13 cellular contexts compared by ENCODE assay signal in genomic region chr18:69956037-69956436, GRCh38. TPM values are rescaled to one million over a fixed set of nuclear protein-coding genes. Genes with fewer than 3 reads are reported as not detected.
A peak's percentile ranks its signal among the peaks of the same experiment; 100 is the strongest.
DNase-seq lines count a peak whose midpoint lies in the region; ATAC-seq and TF ChIP-seq lines count a peak whose summit lies in the region.
"Had no signal": no experiment of that assay in that cellular context is flagged by ENCODE, and none has a peak within 500 bp of the region (broad histone marks: within the 10 kb centered on the region; RNA-seq: fewer than 3 reads in every experiment).

No MANE protein-coding gene starts in this region.

- H3K27me3 ChIP-seq in CD4-positive, alpha-beta memory T cell (ENCODE audit: insufficient read depth, low read length), result no peaks in the 10 kb centered on the region
- H3K27me3 ChIP-seq in esophagus muscularis mucosa (no peaks in the 10 kb centered on the region), mammary epithelial cell (ENCODE audit: insufficient read depth, low read length) (no peaks in the 10 kb centered on the region), neural progenitor cell (no peaks in the 10 kb centered on the region)
- H3K27me3 ChIP-seq: SJCRH30 had no signal

- peaks cover 6 to 8% of the 10 kb centered on the region in 2 donors for H3K36me3 Mint-ChIP-seq in CD4-positive, alpha-beta memory T cell
- H3K36me3 Mint-ChIP-seq in neural progenitor cell, result no peaks in the 10 kb centered on the region
- peaks cover 32% of the 10 kb centered on the region for H3K36me3 Mint-ChIP-seq in activated T-helper 2 cell treated with anti-CD3 and anti-CD28 coated beads, Interferon-gamma antibody, Interleukin-2, Interleukin-4, amounts not matched to agents 10 μg/mL and 5 μg/mL and 100 μg/mL, durations not matched to agents 14 hours and 24 hours and 36 hours (ENCODE audit: low read depth)

- H3K9ac ChIP-seq in mammary epithelial cell (ENCODE audit: insufficient read depth, low read length) (no peak overlapping the region), neural progenitor cell (no peak overlapping the region)

- WGBS in esophagus muscularis mucosa, result 74% methylated on average over 4 of the region's 4 CpGs
- WGBS in mammary epithelial cell (ENCODE audit: low coverage, missing lambda C conversion rate), result 100% methylated on average over 4 of the region's 4 CpGs

- H3K9me3 Mint-ChIP-seq in CD4-positive, alpha-beta memory T cell, result no peaks in the 10 kb centered on the region
- no peaks in the 10 kb centered on the region for H3K9me3 Mint-ChIP-seq in neural progenitor cell
- peaks cover 11% of the 10 kb centered on the region for H3K9me3 Mint-ChIP-seq in activated T-helper 2 cell treated with anti-CD3 and anti-CD28 coated beads, Interferon-gamma antibody, Interleukin-2, Interleukin-4, amounts not matched to agents 10 μg/mL and 5 μg/mL and 100 μg/mL, durations not matched to agents 14 hours and 24 hours and 36 hours
- H3K9me3 Mint-ChIP-seq: HFFc6 had no signal

- H3K27ac ChIP-seq in CD4-positive, alpha-beta memory T cell (ENCODE audit: low read depth, low read length), result peak overlapping the region; percentile 76
- no peak overlapping the region for H3K27ac ChIP-seq in esophagus muscularis mucosa (replicated peaks in 1 of 4)
- H3K27ac ChIP-seq in mammary epithelial cell (ENCODE audit: insufficient read depth, low read depth, low read length), result no peak overlapping the region
- no peak overlapping the region for H3K27ac ChIP-seq in neural progenitor cell
- H3K27ac ChIP-seq: SJCRH30 had no signal

- H3F3A ChIP-seq in neural progenitor cell (ENCODE audit: low read depth), result no peaks in the 10 kb centered on the region

- in situ Hi-C loops in mammary epithelial cell (cut with MboI; ENCODE audit: low sequenced_read_pairs in 2 of 2), result no loop called here

- H3K27me3 Mint-ChIP-seq in CD4-positive, alpha-beta memory T cell, result no peaks in the 10 kb centered on the region
- H3K27me3 Mint-ChIP-seq in neural progenitor cell (ENCODE audit: insufficient read depth, low read depth), result peaks cover 3% of the 10 kb centered on the region
- no peaks in the 10 kb centered on the region for H3K27me3 Mint-ChIP-seq in activated T-helper 2 cell treated with anti-CD3 and anti-CD28 coated beads, Interferon-gamma antibody, Interleukin-2, Interleukin-4, amounts not matched to agents 10 μg/mL and 5 μg/mL and 100 μg/mL, durations not matched to agents 14 hours and 24 hours and 36 hours (ENCODE audit: low read depth)

- POLR2A ChIA-PET in CD4-positive, alpha-beta memory T cell (lab: Charles Lee; ENCODE audit: partially characterized antibody), result interaction anchor here (0.7 to 11.0 kb wide), 19 partner anchors 11 to 146 kb away, joined by 3 to 240 read pairs (median 5); partner anchors contain the start of gene CD226

- no peaks in the 10 kb centered on the region for H3K36me3 ChIP-seq in CD4-positive, alpha-beta memory T cell (ENCODE audit: insufficient read depth, low read length)
- no peaks in the 10 kb centered on the region for H3K36me3 ChIP-seq in esophagus muscularis mucosa
- H3K36me3 ChIP-seq in mammary epithelial cell (ENCODE audit: insufficient read depth, low read length), result no peaks in the 10 kb centered on the region
- H3K36me3 ChIP-seq in neural progenitor cell, result no peaks in the 10 kb centered on the region
- H3K36me3 ChIP-seq: SJCRH30 had no signal

- intact Hi-C loops in CD4-positive, alpha-beta memory T cell (cut with micrococcal nuclease), result loop anchor here (1.0 to 10.0 kb wide), 4 partner anchors 9 to 249 kb away; partner anchors contain the start of genes CD226 and RTTN
- intact Hi-C loops in esophagus muscularis mucosa (cut with DNase I), result no loop called here
- intact Hi-C loops in mammary epithelial cell (cut with micrococcal nuclease), result no loop called here
- intact Hi-C loops in activated T-helper 2 cell treated with anti-CD3 and anti-CD28 coated beads, Interferon-gamma antibody, Interleukin-2, Interleukin-4, amounts not matched to agents 10 μg/mL and 5 μg/mL and 100 μg/mL, durations not matched to agents 14 hours and 24 hours and 36 hours (cut with micrococcal nuclease), result loop anchor here (5.0 kb wide), 2 partner anchors 116 to 251 kb away; partner anchors contain the start of gene RTTN

- no peak overlapping the region for H3K4me3 Mint-ChIP-seq in CD4-positive, alpha-beta memory T cell
- no peak overlapping the region for H3K4me3 Mint-ChIP-seq in neural progenitor cell
- H3K4me3 Mint-ChIP-seq in activated T-helper 2 cell treated with anti-CD3 and anti-CD28 coated beads, Interferon-gamma antibody, Interleukin-2, Interleukin-4, amounts not matched to agents 10 μg/mL and 5 μg/mL and 100 μg/mL, durations not matched to agents 14 hours and 24 hours and 36 hours (ENCODE audit: low read depth), result no peak overlapping the region
- H3K4me3 Mint-ChIP-seq: HFFc6 had no signal

- peaks cover 72% of the 10 kb centered on the region for H3K4me1 ChIP-seq in CD4-positive, alpha-beta memory T cell (ENCODE audit: insufficient read depth, low read length)
- H3K4me1 ChIP-seq in esophagus muscularis mucosa (peaks cover 0 to 7% (median 2%) of the 10 kb centered on the region in 4 donors), mammary epithelial cell (ENCODE audit: insufficient read depth, low read length) (no peaks in the 10 kb centered on the region), neural progenitor cell (peaks cover 7% of the 10 kb centered on the region)
- H3K4me1 ChIP-seq: SJCRH30 had no signal

- TF ChIP-seq POLR2A in esophagus muscularis mucosa (IDR thresholded peaks at IDR 0.05; ENCODE audit: low read depth), result no peak

- BruUV-seq in mammary epithelial cell (replicated peaks; lab: Mats Ljungman, UMichigan), result no TSS peak

- peak; percentile 32 for ATAC-seq in GM19023 (IDR thresholded peaks at IDR 0.05; ENCODE audit: unreplicated experiment)
- peak; percentile 32 for ATAC-seq in HG03095 (IDR thresholded peaks at IDR 0.05; ENCODE audit: unreplicated experiment)

- H3K79me2 ChIP-seq in mammary epithelial cell (ENCODE audit: insufficient read depth, low read length), result no peaks in the 10 kb centered on the region
- H3K79me2 ChIP-seq in neural progenitor cell (ENCODE audit: low read depth), result no peaks in the 10 kb centered on the region

- peaks cover 22 to 34% (median 28%) of the 10 kb centered on the region in 4 donors for H3K4me1 Mint-ChIP-seq in CD4-positive, alpha-beta memory T cell
- no peaks in the 10 kb centered on the region for H3K4me1 Mint-ChIP-seq in neural progenitor cell
- peaks cover 36% of the 10 kb centered on the region for H3K4me1 Mint-ChIP-seq in activated T-helper 2 cell treated with anti-CD3 and anti-CD28 coated beads, Interferon-gamma antibody, Interleukin-2, Interleukin-4, amounts not matched to agents 10 μg/mL and 5 μg/mL and 100 μg/mL, durations not matched to agents 14 hours and 24 hours and 36 hours (ENCODE audit: low read depth)

- H4K20me1 ChIP-seq in mammary epithelial cell (ENCODE audit: insufficient read depth, low read length), result no peaks in the 10 kb centered on the region
- no peaks in the 10 kb centered on the region for H4K20me1 ChIP-seq in neural progenitor cell (ENCODE audit: low read depth)

- TF ChIP-seq CTCF in esophagus muscularis mucosa (IDR thresholded peaks at IDR 0.05), result no peak
- no peak for TF ChIP-seq CTCF in mammary epithelial cell (conservative IDR thresholded peaks at IDR 0.05 in 1 of 2, IDR thresholded peaks at IDR 0.05 in 1 of 2; ENCODE audit: extremely low read depth in 1 of 2, insufficient read depth in 1 of 2, low read depth in 1 of 2, low read length in 2 of 2)
- no peak for TF ChIP-seq CTCF in neural progenitor cell (IDR thresholded peaks at IDR 0.05)

- H3K27ac Mint-ChIP-seq in CD4-positive, alpha-beta memory T cell, result no peak overlapping the region
- no peak overlapping the region for H3K27ac Mint-ChIP-seq in neural progenitor cell
- no peak overlapping the region for H3K27ac Mint-ChIP-seq in activated T-helper 2 cell treated with anti-CD3 and anti-CD28 coated beads, Interferon-gamma antibody, Interleukin-2, Interleukin-4, amounts not matched to agents 10 μg/mL and 5 μg/mL and 100 μg/mL, durations not matched to agents 14 hours and 24 hours and 36 hours
- H3K27ac Mint-ChIP-seq: HFFc6 had no signal

- CTCF ChIA-PET in CD4-positive, alpha-beta memory T cell (lab: Charles Lee; ENCODE audit: partially characterized antibody), result interaction anchor here (0.7 to 8.1 kb wide), 7 partner anchors 12 to 131 kb away, joined by 3 to 100 read pairs (median 7); partner anchors contain the start of gene CD226
- CTCF ChIA-PET in mammary epithelial cell (lab: Charles Lee; ENCODE audit: low non-redundant PET), result no interaction called here

- dilution Hi-C loops in mammary epithelial cell (cut with HindIII; ENCODE audit: low sequenced_read_pairs), result no loop called here

- H3K9me3 ChIP-seq in CD4-positive, alpha-beta memory T cell (ENCODE audit: control insufficient read depth in 1 of 2, low read length in 2 of 2), result no peaks in the 10 kb centered on the region
- H3K9me3 ChIP-seq in esophagus muscularis mucosa (no peaks in the 10 kb centered on the region), mammary epithelial cell (replicated peaks; ENCODE audit: insufficient read depth, low read length) (no peaks in the 10 kb centered on the region), neural progenitor cell (ENCODE audit: low read depth) (no peaks in the 10 kb centered on the region)
- H3K9me3 ChIP-seq: SJCRH30 had no signal

- H3K4me3 ChIP-seq in CD4-positive, alpha-beta memory T cell (ENCODE audit: low read length in 2 of 2), result peak overlapping the region; percentile 59 to 74
- no peak overlapping the region for H3K4me3 ChIP-seq in esophagus muscularis mucosa
- no peak overlapping the region for H3K4me3 ChIP-seq in mammary epithelial cell (replicated peaks in 1 of 3; ENCODE audit: insufficient read depth in 1 of 3, low read depth in 2 of 3, low read length in 3 of 3)
- no peak overlapping the region for H3K4me3 ChIP-seq in neural progenitor cell
- H3K4me3 ChIP-seq: SJCRH30 had no signal

- peak in 1 of 5 donors; percentile 45 for DNase-seq in CD4-positive, alpha-beta memory T cell
- DNase-seq in esophagus muscularis mucosa (ENCODE audit: extremely low spot score), result peak; percentile 89
- DNase-seq in mammary epithelial cell, result no peak
- no peak for DNase-seq in neural progenitor cell (ENCODE audit: low spot score)
- no peak for DNase-seq in activated T-helper 2 cell treated with anti-CD3 and anti-CD28 coated beads, Interferon-gamma antibody, Interleukin-2, Interleukin-4, amounts not matched to agents 10 μg/mL and 5 μg/mL and 100 μg/mL, durations not matched to agents 14 hours and 24 hours and 36 hours (ENCODE audit: low spot score)
- DNase-seq in NCI-H510A treated with DMSO at 0.1 percent for 48 hours (lab: John Stamatoyannopoulos, UW), result no peak
- DNase-seq: activated CD4-positive, alpha-beta T cell treated with anti-CD3 and anti-CD28 coated beads, Interleukin-2, amount 50 U/mL, for 4 hours; HFFc6; NCI-H2227 treated with DMSO at 0.1 percent for 48 hours; SJCRH30; trophoblast cell had no signal

- H3K4me2 ChIP-seq in mammary epithelial cell (ENCODE audit: insufficient read depth, low read depth, low read length) (no peak overlapping the region), neural progenitor cell (no peak overlapping the region)

- TF ChIP-seq EP300 in esophagus muscularis mucosa (IDR thresholded peaks at IDR 0.05), result no peak

- H2AFZ ChIP-seq in mammary epithelial cell (ENCODE audit: low read depth, low read length) (no peak overlapping the region), neural progenitor cell (replicated peaks) (no peak overlapping the region)

RNA-seq across cellular contexts. Expression of gene CD226, which starts 8.4 kb away (rescaled TPM):
- 10 to 100 TPM; 94.6 to 95.7 TPM for total RNA-seq in CD4-positive, alpha-beta memory T cell
- 10 to 100 TPM; 67.2 to 73.1 TPM for polyA plus RNA-seq in CD4-positive, alpha-beta memory T cell
- total RNA-seq in esophagus muscularis mucosa, result 1 to 10 TPM in 1 of 4 donors, under 1 TPM in 3; 0.17 to 2.7 (median 0.34) TPM
- 1 to 10 TPM in 1 of 2 donors, under 1 TPM in 1; 0.67 to 4.5 TPM for total RNA-seq in mammary epithelial cell
- 0.44 TPM for polyA plus RNA-seq in mammary epithelial cell
- 7.8 TPM for polyA minus RNA-seq in mammary epithelial cell
- 0.06 TPM in 1 of 2 replicates, not detected in the other for total RNA-seq in neural progenitor cell (ENCODE audit: low replicate concordance)
- 81.5 and 85.3 TPM in 2 replicates for total RNA-seq in activated T-helper 2 cell treated with anti-CD3 and anti-CD28 coated beads, Interferon-gamma antibody, Interleukin-2, Interleukin-4, amounts not matched to agents 10 μg/mL and 5 μg/mL and 100 μg/mL, durations not matched to agents 14 hours and 24 hours and 36 hours

Comparison
In these comparisons a context has a peak if more than half of its experiments do, and no peak if none do; other contexts are left out.
1. H3K4me3 ChIP-seq: peak in CD4-positive, alpha-beta memory T cell (2 of 2); none in esophagus muscularis mucosa (0 of 4), mammary epithelial cell (0 of 3) and neural progenitor cell (single experiment).
2. RNA of gene CD226, which starts 8.4 kb away (total RNA-seq): 94.6 to 95.7 TPM in CD4-positive, alpha-beta memory T cell and 81.5 to 85.3 TPM in activated T-helper 2 cell treated with anti-CD3 and anti-CD28 coated beads, Interferon-gamma antibody, Interleukin-2, Interleukin-4, amounts not matched to agents 10 μg/mL and 5 μg/mL and 100 μg/mL, durations not matched to agents 14 hours and 24 hours and 36 hours; 0.67 to 4.5 TPM in mammary epithelial cell, 0.17 to 2.7 TPM in esophagus muscularis mucosa and 0.06 TPM in neural progenitor cell; every median in the first group is over 10 times any median in the second.
3. intact Hi-C loops: an anchor here in CD4-positive, alpha-beta memory T cell (1.0 to 10.0 kb wide) and activated T-helper 2 cell treated with anti-CD3 and anti-CD28 coated beads, Interferon-gamma antibody, Interleukin-2, Interleukin-4, amounts not matched to agents 10 μg/mL and 5 μg/mL and 100 μg/mL, durations not matched to agents 14 hours and 24 hours and 36 hours (5.0 kb wide); none called in esophagus muscularis mucosa and mammary epithelial cell.